17 cellular contexts compared by ENCODE assay signal in genomic region chr12:122669397-122670070, GRCh38. TPM values are rescaled to one million over a fixed set of nuclear protein-coding genes. Genes with fewer than 3 reads are reported as not detected.
DNase-seq lines count a peak whose midpoint lies in the region; ATAC-seq and TF ChIP-seq lines count a peak whose summit lies in the region.
"Had no signal": no experiment of that assay in that cellular context is flagged by ENCODE, and none has a peak within 500 bp of the region (broad histone marks: within the 10 kb centered on the region; RNA-seq: fewer than 3 reads in every experiment).

No MANE protein-coding gene starts in this region.

- H3K27ac Mint-ChIP-seq in Calu3 (ENCODE audit: unreplicated experiment): no peak overlapping the region
- H3K27ac Mint-ChIP-seq: activated naive CD8-positive, alpha-beta T cell treated with anti-CD3 and anti-CD28 coated beads for 36 hours; stimulated activated naive CD8-positive, alpha-beta T cell treated with anti-CD3 and anti-CD28 coated beads, Interleukin-15, amount 100 ng/mL, for 72 hours had no signal

- no peaks in the 10 kb centered on the region for H3K36me3 ChIP-seq in subcutaneous abdominal adipose tissue (ENCODE audit: control insufficient read depth in 5 of 5, insufficient read depth in 5 of 5, low read length in 5 of 5)
- H3K36me3 ChIP-seq: lower lobe of right lung had no signal

- peak; percentile 66 for ATAC-seq in SK-N-SH treated with all-trans-retinoic acid at 6 μM for 48 hours
- no peak for ATAC-seq in GM21529 (IDR thresholded peaks at IDR 0.05; ENCODE audit: unreplicated experiment)
- ATAC-seq: esophagus mucosa; lower lobe of right lung; stimulated activated naive CD8-positive, alpha-beta T cell treated with anti-CD3 and anti-CD28 coated beads, Interleukin-15, amount 100 ng/mL, for 72 hours had no signal

- CTCF ChIA-PET in Calu3 (lab: Charles Lee): interaction anchor here (0.7 to 1.0 kb wide), 3 partner anchors 9 to 276 kb away, joined by 3 read pairs; no protein-coding TSS in a partner anchor

- no peaks in the 10 kb centered on the region for H3K27me3 ChIP-seq in subcutaneous abdominal adipose tissue (ENCODE audit: control insufficient read depth in 5 of 5, insufficient read depth in 4 of 5, low read length in 5 of 5)

- peak overlapping the region; percentile 95 for H3K27ac ChIP-seq in subcutaneous abdominal adipose tissue (ENCODE audit: low read depth, low read length)
- H3K27ac ChIP-seq: lower lobe of right lung had no signal

- intact Hi-C loops in Calu3 (cut with micrococcal nuclease; ENCODE audit: unreplicated experiment): no loop called here

- peaks cover 9% of the 10 kb centered on the region for H3K4me1 Mint-ChIP-seq in Calu3 (ENCODE audit: low read depth, unreplicated experiment)
- H3K4me1 Mint-ChIP-seq: activated naive CD8-positive, alpha-beta T cell treated with anti-CD3 and anti-CD28 coated beads for 36 hours; stimulated activated naive CD8-positive, alpha-beta T cell treated with anti-CD3 and anti-CD28 coated beads, Interleukin-15, amount 100 ng/mL, for 72 hours had no signal

- no TSS peak for BruUV-seq in Calu3 (replicated peaks; lab: Mats Ljungman, UMichigan)

- no peaks in the 10 kb centered on the region for H3K36me3 Mint-ChIP-seq in Calu3 (ENCODE audit: insufficient read depth, unreplicated experiment)
- H3K36me3 Mint-ChIP-seq: activated naive CD8-positive, alpha-beta T cell treated with anti-CD3 and anti-CD28 coated beads for 36 hours had no signal

- peak overlapping the region in 2 of 5 donors; percentile 27 to 50 for H3K9ac ChIP-seq in subcutaneous abdominal adipose tissue (ENCODE audit: low read length in 5 of 5)

- H3K4me3 Mint-ChIP-seq in Calu3 (ENCODE audit: low read depth, unreplicated experiment): no peak overlapping the region
- H3K4me3 Mint-ChIP-seq: activated naive CD8-positive, alpha-beta T cell treated with anti-CD3 and anti-CD28 coated beads for 36 hours; stimulated activated naive CD8-positive, alpha-beta T cell treated with anti-CD3 and anti-CD28 coated beads, Interleukin-15, amount 100 ng/mL, for 72 hours had no signal

- DNase-seq in HCEC 1CT (peak; percentile 87), fibroblast of pulmonary artery (ENCODE audit: low read depth) (peak; percentile 41), Calu3 (no peak)
- no peak for DNase-seq in stimulated activated CD4-positive, alpha-beta T cell treated with anti-CD3 and anti-CD28 coated beads, Interleukin-12 subunit alpha, Interleukin-12 subunit beta, amount 100 ng/mL, for 4 hours
- DNase-seq: activated CD4-positive, CD25-positive, alpha-beta regulatory T cell; activated CD8-positive, alpha-beta memory T cell treated with anti-CD3 and anti-CD28 coated beads, Interleukin-2, amount 50 U/mL, for 48 hours; activated naive CD8-positive, alpha-beta T cell treated with anti-CD3 and anti-CD28 coated beads for 36 hours; lower lobe of right lung; NCI-H1092 treated with DMSO at 0.1 percent for 48 hours; OCI-M1; stimulated activated naive CD8-positive, alpha-beta T cell treated with anti-CD3 and anti-CD28 coated beads, Interleukin-15, amount 100 ng/mL, for 72 hours; SW 1271 had no signal

- H3K9me3 ChIP-seq in subcutaneous abdominal adipose tissue (ENCODE audit: control insufficient read depth in 5 of 5, low read length in 5 of 5): no peaks in the 10 kb centered on the region
- H3K9me3 ChIP-seq: lower lobe of right lung had no signal

- no peak overlapping the region for H3K4me3 ChIP-seq in fibroblast of pulmonary artery (replicated peaks; ENCODE audit: low read depth, low read length)
- H3K4me3 ChIP-seq in subcutaneous abdominal adipose tissue (ENCODE audit: low read depth in 1 of 5, low read length in 5 of 5): no peak overlapping the region
- H3K4me3 ChIP-seq: lower lobe of right lung had no signal

- TF ChIP-seq CTCF in fibroblast of pulmonary artery (IDR thresholded peaks at IDR 0.05; ENCODE audit: low read length, missing control alignments) (no peak), Calu3 (IDR thresholded peaks at IDR 0.05; ENCODE audit: unreplicated experiment) (no peak)

- H3K27me3 Mint-ChIP-seq in Calu3 (ENCODE audit: unreplicated experiment): no peaks in the 10 kb centered on the region

- peaks cover 0 to 11% (median 9%) of the 10 kb centered on the region in 5 donors for H3K4me1 ChIP-seq in subcutaneous abdominal adipose tissue (ENCODE audit: control insufficient read depth in 5 of 5, insufficient read depth in 5 of 5, low read length in 5 of 5)
- H3K4me1 ChIP-seq: lower lobe of right lung had no signal

- H3K9me3 Mint-ChIP-seq in Calu3 (ENCODE audit: low read depth, unreplicated experiment): no peaks in the 10 kb centered on the region
- H3K9me3 Mint-ChIP-seq: activated naive CD8-positive, alpha-beta T cell treated with anti-CD3 and anti-CD28 coated beads for 36 hours; stimulated activated naive CD8-positive, alpha-beta T cell treated with anti-CD3 and anti-CD28 coated beads, Interleukin-15, amount 100 ng/mL, for 72 hours had no signal

TF ChIP-seq in SK-N-SH treated with all-trans-retinoic acid at 6 μM for 48 hours, 23 proteins besides CTCF, POLR2A, EP300 and RAD21:
- no peak for TF ChIP-seq ZFP30 (CRISPR knock-in tag; IDR thresholded peaks at IDR 0.05)
- TF ChIP-seq CREB5 (CRISPR knock-in tag; IDR thresholded peaks at IDR 0.05; ENCODE audit: low read depth): no peak
- TF ChIP-seq TSHZ2 (CRISPR knock-in tag; IDR thresholded peaks at IDR 0.05): no peak
- TF ChIP-seq OSR1 (CRISPR knock-in tag; IDR thresholded peaks at IDR 0.05): no peak
- no peak for TF ChIP-seq TOX (CRISPR knock-in tag; IDR thresholded peaks at IDR 0.05; ENCODE audit: borderline replicate concordance)
- no peak for TF ChIP-seq ZC3H10 (CRISPR knock-in tag; IDR thresholded peaks at IDR 0.05)
- TF ChIP-seq POU6F1 (CRISPR knock-in tag; IDR thresholded peaks at IDR 0.05; ENCODE audit: borderline replicate concordance, low read depth): no peak
- TF ChIP-seq ZNF565 (CRISPR knock-in tag; conservative IDR thresholded peaks at IDR 0.05; ENCODE audit: low read depth): no peak
- TF ChIP-seq SNAI2 (CRISPR knock-in tag; IDR thresholded peaks at IDR 0.05): no peak
- no peak for TF ChIP-seq PPARA (CRISPR knock-in tag; IDR thresholded peaks at IDR 0.05; ENCODE audit: borderline replicate concordance)
- no peak for TF ChIP-seq TCF4 (CRISPR knock-in tag; IDR thresholded peaks at IDR 0.05; ENCODE audit: borderline replicate concordance)
- no peak for TF ChIP-seq ZFP3 (CRISPR knock-in tag; IDR thresholded peaks at IDR 0.05)
- TF ChIP-seq ISL1 (CRISPR knock-in tag; IDR thresholded peaks at IDR 0.05): no peak

RNA-seq across cellular contexts. Expression of gene HCAR2, which starts 33.6 kb away (rescaled TPM):
- not detected in 2 replicates for total RNA-seq in Calu3 (2022)
- total RNA-seq: activated naive CD8-positive, alpha-beta T cell treated with anti-CD3 and anti-CD28 coated beads for 36 hours had no signal

RNA-seq across cellular contexts. Expression of gene HCAR3, which starts 47.1 kb away (rescaled TPM):
- total RNA-seq in Calu3 (2022): 0.17 TPM in 1 of 2 replicates, not detected in the other
- total RNA-seq: activated naive CD8-positive, alpha-beta T cell treated with anti-CD3 and anti-CD28 coated beads for 36 hours; skeletal muscle tissue had no signal

Comparison
In these comparisons a context has a peak if more than half of its experiments do, and no peak if none do; other contexts are left out.
1. DNase-seq: peak in HCEC 1CT (single experiment) and fibroblast of pulmonary artery (single experiment); none in stimulated activated CD4-positive, alpha-beta T cell treated with anti-CD3 and anti-CD28 coated beads, Interleukin-12 subunit alpha, Interleukin-12 subunit beta, amount 100 ng/mL, for 4 hours (single experiment) and Calu3 (single experiment).